ENCODE assay signal across 32 cellular contexts in genomic region chr3:20905210-20905805, GRCh38.
A peak's percentile ranks its signal among the peaks of the same experiment; 100 is the strongest.
DNase-seq lines count a peak whose midpoint lies in the region; ATAC-seq, FAIRE-seq and TF ChIP-seq lines count a peak whose summit lies in the region.
"Had no signal": no experiment of that assay in that cellular context is flagged by ENCODE, and none has a peak within 500 bp of the region (broad histone marks: within the 10 kb centered on the region; RNA-seq: fewer than 3 reads in every experiment).

No MANE protein-coding gene starts in this region.

- CTCF ChIA-PET in SK-N-SH (lab: Yijun Ruan, JAX), result no interaction called here

- DNase-seq in SK-N-SH (no peak), RKO (ENCODE audit: low spot score) (peak; percentile 6), bronchial epithelial cell (ENCODE audit: low read depth) (peak; percentile 62), renal cortical epithelial cell (ENCODE audit: low read depth) (peak; percentile 8), heart left ventricle (no peak), NCI-H2081 (lab: John Stamatoyannopoulos, UW) (no peak), nephron progenitor cell (no peak)
- DNase-seq: 8988T; activated CD4-positive, alpha-beta T cell treated with anti-CD3 and anti-CD28 coated beads, Interleukin-2, amount 10 ng/mL, durations not matched to agents 24 days and 14 days; activated effector memory CD4-positive, alpha-beta T cell treated with Interleukin-2 at 50 U/mL for 16 hours; AML-193; aorta; CD4-positive, CD25-positive, alpha-beta regulatory T cell; colonic mucosa; effector CD4-positive, alpha-beta T cell; glutamatergic neuron; left lung; NCI-H1436 treated with DMSO at 0.1 percent for 48 hours; NCI-H345; NCI-H69; PC-3; posterior cingulate gyrus; right cardiac atrium; stimulated activated CD4-positive, alpha-beta T cell treated with anti-CD3 and anti-CD28 coated beads, Interleukin-2, amount 100 ng/mL, for 24 hours; uterus had no signal

- H3K4me1 Mint-ChIP-seq in nephron progenitor cell, result no peaks in the 10 kb centered on the region
- H3K4me1 Mint-ChIP-seq: activated CD4-positive, alpha-beta T cell treated with anti-CD3 and anti-CD28 coated beads, Interleukin-2, amount 10 ng/mL, durations not matched to agents 24 days and 14 days; CD4-positive, CD25-positive, alpha-beta regulatory T cell had no signal

- POLR2A ChIA-PET in SK-N-SH (lab: Yijun Ruan, JAX), result no interaction called here

- no peaks in the 10 kb centered on the region for H3K9me3 ChIP-seq in SK-N-SH
- H3K9me3 ChIP-seq in heart left ventricle, result peaks cover 0 to 4% (median 0%) of the 10 kb centered on the region in 12 donors
- H3K9me3 ChIP-seq: colonic mucosa, thoracic aorta, uterus had no signal

- TF ChIP-seq CTCF in SK-N-SH (IDR thresholded peaks at IDR 0.05) (no peak), bronchial epithelial cell (IDR thresholded peaks at IDR 0.05; ENCODE audit: insufficient read depth, low read length, severe bottlenecking) (no peak), heart left ventricle (IDR thresholded peaks at IDR 0.05) (no peak), nephron progenitor cell (IDR thresholded peaks at IDR 0.05) (no peak)

- no peak for ATAC-seq in SK-N-SH treated with all-trans-retinoic acid at 6 μM for 48 hours
- no peak for ATAC-seq in heart left ventricle
- ATAC-seq: left lung, PC-3, right cardiac atrium had no signal

- H3K27ac ChIP-seq in SK-N-SH (ENCODE audit: low read depth in 2 of 2, low read length in 1 of 2) (no peak overlapping the region), heart left ventricle (no peak overlapping the region)
- H3K27ac ChIP-seq: colonic mucosa, left lung, thoracic aorta, uterus had no signal

- intact Hi-C loops in heart left ventricle (cut with DNase I), result no loop called here

- no peaks in the 10 kb centered on the region for H3K9me2 ChIP-seq in SK-N-SH

- H3K4me1 ChIP-seq in SK-N-SH (ENCODE audit: control insufficient read depth in 1 of 2, insufficient read depth in 2 of 2, low read depth in 1 of 2, low read length in 1 of 2) (no peaks in the 10 kb centered on the region), heart left ventricle (no peaks in the 10 kb centered on the region)
- H3K4me1 ChIP-seq: colonic mucosa, left lung, uterus had no signal

- no peak overlapping the region for H3K4me2 ChIP-seq in SK-N-SH

- H3K9me3 Mint-ChIP-seq in nephron progenitor cell, result no peaks in the 10 kb centered on the region
- H3K9me3 Mint-ChIP-seq: WTC11 had no signal

- H3K36me3 ChIP-seq in SK-N-SH (replicated peaks in 1 of 2; ENCODE audit: control insufficient read depth in 1 of 2, insufficient read depth in 2 of 2, low read length in 1 of 2) (no peaks in the 10 kb centered on the region), bronchial epithelial cell (ENCODE audit: control insufficient read depth, insufficient read depth, low read length) (no peaks in the 10 kb centered on the region), heart left ventricle (no peaks in the 10 kb centered on the region)
- H3K36me3 ChIP-seq: colonic mucosa, left lung, thoracic aorta, uterus had no signal

- H3K27me3 ChIP-seq in SK-N-SH (ENCODE audit: insufficient read depth), result no peaks in the 10 kb centered on the region
- H3K27me3 ChIP-seq in bronchial epithelial cell (ENCODE audit: control insufficient read depth, insufficient read depth, low read length), result no peaks in the 10 kb centered on the region
- H3K27me3 ChIP-seq in heart left ventricle, result no peaks in the 10 kb centered on the region
- H3K27me3 ChIP-seq: colonic mucosa, left lung, uterus had no signal

- H3K79me2 ChIP-seq in SK-N-SH (ENCODE audit: insufficient read depth), result no peaks in the 10 kb centered on the region

- no peak overlapping the region for H2AFZ ChIP-seq in SK-N-SH (ENCODE audit: low read depth)

- no peak overlapping the region for H3K4me3 ChIP-seq in SK-N-SH (ENCODE audit: low read depth in 2 of 2, low read length in 1 of 2)
- no peak overlapping the region for H3K4me3 ChIP-seq in bronchial epithelial cell (ENCODE audit: low read depth, low read length)
- H3K4me3 ChIP-seq in heart left ventricle, result no peak overlapping the region
- H3K4me3 ChIP-seq: colonic mucosa, left lung, thoracic aorta, uterus had no signal

- H3K36me3 Mint-ChIP-seq in nephron progenitor cell (ENCODE audit: low read depth), result no peaks in the 10 kb centered on the region
- H3K36me3 Mint-ChIP-seq: activated naive CD8-positive, alpha-beta T cell; CD4-positive, CD25-positive, alpha-beta regulatory T cell; WTC11 had no signal

- no peaks in the 10 kb centered on the region for H3K27me3 Mint-ChIP-seq in nephron progenitor cell (ENCODE audit: low read depth, poor library complexity)
- H3K27me3 Mint-ChIP-seq: activated CD4-positive, alpha-beta T cell treated with anti-CD3 and anti-CD28 coated beads, Interleukin-2, amount 10 ng/mL, durations not matched to agents 24 days and 14 days; activated naive CD8-positive, alpha-beta T cell; CD4-positive, CD25-positive, alpha-beta regulatory T cell; stimulated activated naive CD8-positive, alpha-beta T cell treated with anti-CD3 and anti-CD28 coated beads, Interleukin-15, Interleukin-2, amounts not matched to agents 100 ng/mL and 50 ng/mL, for 24 hours had no signal

- TF ChIP-seq RAD21 in SK-N-SH (IDR thresholded peaks at IDR 0.05; ENCODE audit: low read length), result no peak

- H4K20me1 ChIP-seq in SK-N-SH (ENCODE audit: insufficient read depth), result no peaks in the 10 kb centered on the region

- no peak overlapping the region for H3K4me3 Mint-ChIP-seq in nephron progenitor cell
- H3K4me3 Mint-ChIP-seq: activated CD4-positive, alpha-beta T cell treated with anti-CD3 and anti-CD28 coated beads, Interleukin-2, amount 10 ng/mL, durations not matched to agents 24 days and 14 days; activated naive CD8-positive, alpha-beta T cell; CD4-positive, CD25-positive, alpha-beta regulatory T cell; stimulated activated naive CD8-positive, alpha-beta T cell treated with anti-CD3 and anti-CD28 coated beads, Interleukin-15, Interleukin-2, amounts not matched to agents 100 ng/mL and 50 ng/mL, for 24 hours; WTC11 had no signal

- no peak for FAIRE-seq in bronchial epithelial cell (lab: Jason Lieb, UNC)
- FAIRE-seq: H1, islet of Langerhans had no signal

- no peak overlapping the region for H3K9ac ChIP-seq in SK-N-SH

- H3F3A ChIP-seq in SK-N-SH (replicated peaks; ENCODE audit: insufficient read depth), result peaks cover 3% of the 10 kb centered on the region

- H3K27ac Mint-ChIP-seq in nephron progenitor cell, result no peak overlapping the region
- H3K27ac Mint-ChIP-seq: activated CD4-positive, alpha-beta T cell treated with anti-CD3 and anti-CD28 coated beads, Interleukin-2, amount 10 ng/mL, durations not matched to agents 24 days and 14 days; activated naive CD8-positive, alpha-beta T cell; CD4-positive, CD25-positive, alpha-beta regulatory T cell; stimulated activated naive CD8-positive, alpha-beta T cell treated with anti-CD3 and anti-CD28 coated beads, Interleukin-15, Interleukin-2, amounts not matched to agents 100 ng/mL and 50 ng/mL, for 24 hours; WTC11 had no signal

- no peak for TF ChIP-seq POLR2A in heart left ventricle (IDR thresholded peaks at IDR 0.05)

- WGBS in SK-N-SH (ENCODE audit: low lambda C conversion rate), result 54% methylated on average over 8 of the region's 8 CpGs
- WGBS in heart left ventricle, 4 donors, result 70 to 73% (median 72%) methylated on average over 8 of the region's 8 CpGs

- TF ChIP-seq EP300 in SK-N-SH (IDR thresholded peaks at IDR 0.05; ENCODE audit: borderline replicate concordance in 1 of 2, low read depth in 1 of 2, low read length in 1 of 2), result no peak

TF ChIP-seq in SK-N-SH treated with all-trans-retinoic acid at 6 μM for 48 hours, 23 proteins besides CTCF, POLR2A, EP300 and RAD21:
- TF ChIP-seq OSR1 (CRISPR knock-in tag; IDR thresholded peaks at IDR 0.05), result no peak
- TF ChIP-seq ISL1 (CRISPR knock-in tag; IDR thresholded peaks at IDR 0.05), result 0 out of 2 replicates have a peak, but pooled peaks have one; percentile 33
TF ChIP-seq in SK-N-SH treated with all-trans-retinoic acid at 6 μM for 48 hours: peak in this region for 1.

TF ChIP-seq in SK-N-SH, 30 proteins besides CTCF, POLR2A, EP300 and RAD21:
- TF ChIP-seq RXRA (IDR thresholded peaks at IDR 0.05; ENCODE audit: borderline replicate concordance, low read depth), result no peak
- TF ChIP-seq GABPA (IDR thresholded peaks at IDR 0.05; ENCODE audit: low read depth), result no peak
- TF ChIP-seq RCOR1 (IDR thresholded peaks at IDR 0.05; ENCODE audit: low read length), result no peak
- TF ChIP-seq MAX (IDR thresholded peaks at IDR 0.05; ENCODE audit: low read depth), result no peak
- TF ChIP-seq POLR2AphosphoS5 (IDR thresholded peaks at IDR 0.05; ENCODE audit: low read depth, low read length), result no peak
- TF ChIP-seq EZH2phosphoT487 (IDR thresholded peaks at IDR 0.05; ENCODE audit: borderline replicate concordance, low read depth), result no peak
- no peak for TF ChIP-seq GATA2 (CRISPR knock-in tag; IDR thresholded peaks at IDR 0.05)
- TF ChIP-seq IRF3 (IDR thresholded peaks at IDR 0.05; ENCODE audit: low read depth, low read length), result no peak
- TF ChIP-seq USF1 (IDR thresholded peaks at IDR 0.05; ENCODE audit: borderline replicate concordance, low read depth), result no peak

Comparison
In these comparisons a context has a peak if more than half of its experiments do, and no peak if none do; other contexts are left out.
1. DNase-seq: peak in RKO (single experiment), bronchial epithelial cell (single experiment) and renal cortical epithelial cell (single experiment); none in SK-N-SH (single experiment), heart left ventricle (0 of 5), NCI-H2081 (0 of 2) and nephron progenitor cell (single experiment).